ENCODE assay signal across 8 cellular contexts in the genomic region with DNA sequence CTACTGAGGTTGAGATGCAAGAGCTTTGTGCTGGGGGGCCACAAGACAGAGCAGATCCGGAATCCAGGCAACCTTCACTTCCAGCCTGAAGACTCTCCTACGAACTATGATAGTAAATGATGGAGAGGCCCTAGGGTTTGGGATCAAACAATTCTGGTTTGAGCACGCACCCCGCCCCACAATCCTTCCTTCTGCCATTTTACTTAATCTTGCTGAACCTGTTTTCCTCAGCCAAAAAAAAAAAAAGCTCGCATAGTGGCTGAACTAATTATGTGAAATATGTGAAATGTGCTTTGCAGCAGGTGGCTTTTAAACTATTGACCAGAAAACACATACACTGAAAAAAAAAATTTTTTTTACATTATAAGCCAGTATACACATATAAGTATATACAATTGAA. TPM values are rescaled to one million over a fixed set of nuclear protein-coding genes. Genes with fewer than 3 reads are reported as not detected.
A peak's percentile ranks its signal among the peaks of the same experiment; 100 is the strongest.
DNase-seq lines count a peak whose midpoint lies in the region; ATAC-seq and TF ChIP-seq lines count a peak whose summit lies in the region.

No MANE protein-coding gene starts in this region.

- TF ChIP-seq CTCF in SK-N-SH (IDR thresholded peaks at IDR 0.05), result no peak
- TF ChIP-seq CTCF in spleen (IDR thresholded peaks at IDR 0.05 in 8 of 11, conservative IDR thresholded peaks at IDR 0.05 in 3 of 11), result no peak

- TF ChIP-seq EP300 in SK-N-SH (IDR thresholded peaks at IDR 0.05; ENCODE audit: borderline replicate concordance in 1 of 2, low read depth in 1 of 2, low read length in 1 of 2), result no peak

- H4K20me1 ChIP-seq in SK-N-SH (ENCODE audit: insufficient read depth), result no peaks in the 10 kb centered on the region

- H3F3A ChIP-seq in SK-N-SH (replicated peaks; ENCODE audit: insufficient read depth), result no peaks in the 10 kb centered on the region

- POLR2A ChIA-PET in SK-N-SH (lab: Yijun Ruan, JAX), result no interaction called here
- POLR2A ChIA-PET in activated CD4-positive, alpha-beta memory T cell treated with anti-CD3 and anti-CD28 coated beads for 36 hours (lab: Charles Lee), result no interaction called here

- peak overlapping the region; percentile 77 for H2AFZ ChIP-seq in SK-N-SH (ENCODE audit: low read depth)

- H3K36me3 ChIP-seq in SK-N-SH (replicated peaks in 1 of 2; ENCODE audit: control insufficient read depth in 1 of 2, insufficient read depth in 2 of 2, low read length in 1 of 2) (peaks cover 0 to 3% of the 10 kb centered on the region in 2 experiments), iPS-15b (ENCODE audit: control insufficient read depth, insufficient read depth, low read length) (peaks cover 3% of the 10 kb centered on the region), spleen (peaks cover 0 to 26% (median 3%) of the 10 kb centered on the region in 6 donors)

- H3K36me3 Mint-ChIP-seq in activated CD4-positive, alpha-beta memory T cell treated with anti-CD3 and anti-CD28 coated beads for 36 hours, result peaks cover 6% of the 10 kb centered on the region

- H3K9ac ChIP-seq in SK-N-SH (peak overlapping the region; percentile 82; the same call in 1 of the 2 replicates), iPS-15b (ENCODE audit: low read depth, low read length) (no peak overlapping the region)

- WGBS in SK-N-SH (ENCODE audit: low lambda C conversion rate), result 74% methylated on average over 5 of the region's 5 CpGs
- 83 to 88% (median 87%) methylated on average over 5 of the region's 5 CpGs for whole genome bisulfite sequencing in spleen, 5 donors

- H3K4me3 ChIP-seq in SK-N-SH (ENCODE audit: low read depth in 2 of 2, low read length in 1 of 2) (peak overlapping the region; percentile 68 to 81), iPS-15b (ENCODE audit: low read depth, low read length) (peak overlapping the region; percentile 14), spleen (peak overlapping the region in 7 of 8 donors; percentile 59 to 91 (median 72))

- no peak for TF ChIP-seq POLR2A in spleen (IDR thresholded peaks at IDR 0.05)
- no peak for TF ChIP-seq POLR2A in GM18505 (IDR thresholded peaks at IDR 0.05; ENCODE audit: borderline replicate concordance, extremely low read depth, insufficient read depth, insufficient read length)

- H3K27me3 ChIP-seq in SK-N-SH (ENCODE audit: insufficient read depth) (no peaks in the 10 kb centered on the region), iPS-15b (ENCODE audit: control insufficient read depth, insufficient read depth, low read length) (no peaks in the 10 kb centered on the region), spleen (replicated peaks in 1 of 7) (no peaks in the 10 kb centered on the region)

- no peaks in the 10 kb centered on the region for H3K9me2 ChIP-seq in SK-N-SH

- H3K27ac ChIP-seq in SK-N-SH (ENCODE audit: low read depth in 2 of 2, low read length in 1 of 2), result peak overlapping the region; percentile 60 to 87
- peak overlapping the region in 7 of 8 donors; percentile 90 to 98 (median 94) for H3K27ac ChIP-seq in spleen

- H3K9me3 ChIP-seq in SK-N-SH (no peaks in the 10 kb centered on the region), iPS-15b (ENCODE audit: control insufficient read depth, insufficient read depth, low read length) (no peaks in the 10 kb centered on the region), spleen (no peaks in the 10 kb centered on the region)

- peak overlapping the region; percentile 33 for H3K27ac Mint-ChIP-seq in activated CD4-positive, alpha-beta memory T cell treated with anti-CD3 and anti-CD28 coated beads for 36 hours

- H3K4me1 ChIP-seq in SK-N-SH (ENCODE audit: control insufficient read depth in 1 of 2, insufficient read depth in 2 of 2, low read depth in 1 of 2, low read length in 1 of 2) (peaks cover 0 to 3% of the 10 kb centered on the region in 2 experiments; a peak in 1 of 4 replicates), iPS-15b (ENCODE audit: control insufficient read depth, insufficient read depth, low read length) (no peaks in the 10 kb centered on the region), spleen (peaks cover 16 to 40% (median 33%) of the 10 kb centered on the region in 6 donors)

- H3K4me3 Mint-ChIP-seq in activated CD4-positive, alpha-beta memory T cell treated with anti-CD3 and anti-CD28 coated beads for 36 hours, result peak overlapping the region; percentile 40

- H3K79me2 ChIP-seq in SK-N-SH (ENCODE audit: insufficient read depth), result peaks cover 34% of the 10 kb centered on the region

- no peak for TF ChIP-seq RAD21 in SK-N-SH (IDR thresholded peaks at IDR 0.05; ENCODE audit: low read length)

- no peaks in the 10 kb centered on the region for H3K27me3 Mint-ChIP-seq in activated CD4-positive, alpha-beta memory T cell treated with anti-CD3 and anti-CD28 coated beads for 36 hours

- no peak for ATAC-seq in SK-N-SH treated with all-trans-retinoic acid at 6 μM for 48 hours
- no peak for ATAC-seq in GM18505 (IDR thresholded peaks at IDR 0.05; ENCODE audit: unreplicated experiment)

- intact Hi-C loops in activated CD4-positive, alpha-beta memory T cell treated with anti-CD3 and anti-CD28 coated beads for 36 hours (cut with micrococcal nuclease), result loop anchor here (1.0 to 5.0 kb wide), 4 partner anchors 17 to 1061 kb away; a partner anchor contains a TSS
- intact Hi-C loops in spleen (cut with DNase I; ENCODE audit: low total_unique reads), result no loop called here

- H3K4me2 ChIP-seq in SK-N-SH, result peak overlapping the region; percentile 77

- CTCF ChIA-PET in SK-N-SH (lab: Yijun Ruan, JAX), result interaction anchor here (1.0 to 3.1 kb wide), 4 partner anchors 11 to 28 kb away, joined by 3 to 14 read pairs (median 3); a partner anchor contains a TSS
- CTCF ChIA-PET in activated CD4-positive, alpha-beta memory T cell treated with anti-CD3 and anti-CD28 coated beads for 36 hours (lab: Charles Lee), result no interaction called here

- no peak for DNase-seq in SK-N-SH
- no peak for DNase-seq in activated CD4-positive, alpha-beta memory T cell treated with anti-CD3 and anti-CD28 coated beads for 36 hours
- DNase-seq in spleen, result peak; percentile 31
- DNase-seq in globus pallidus (ENCODE audit: low spot score), result no peak
- DNase-seq in NCI-H774 (lab: John Stamatoyannopoulos, UW), result no peak

- peaks cover 19% of the 10 kb centered on the region for H3K4me1 Mint-ChIP-seq in activated CD4-positive, alpha-beta memory T cell treated with anti-CD3 and anti-CD28 coated beads for 36 hours (ENCODE audit: low read depth)

- H3K9me3 Mint-ChIP-seq in activated CD4-positive, alpha-beta memory T cell treated with anti-CD3 and anti-CD28 coated beads for 36 hours, result no peaks in the 10 kb centered on the region

TF ChIP-seq in SK-N-SH, 30 proteins besides CTCF, POLR2A, EP300 and RAD21 (continues in another document):
- TF ChIP-seq, protein P1, sequence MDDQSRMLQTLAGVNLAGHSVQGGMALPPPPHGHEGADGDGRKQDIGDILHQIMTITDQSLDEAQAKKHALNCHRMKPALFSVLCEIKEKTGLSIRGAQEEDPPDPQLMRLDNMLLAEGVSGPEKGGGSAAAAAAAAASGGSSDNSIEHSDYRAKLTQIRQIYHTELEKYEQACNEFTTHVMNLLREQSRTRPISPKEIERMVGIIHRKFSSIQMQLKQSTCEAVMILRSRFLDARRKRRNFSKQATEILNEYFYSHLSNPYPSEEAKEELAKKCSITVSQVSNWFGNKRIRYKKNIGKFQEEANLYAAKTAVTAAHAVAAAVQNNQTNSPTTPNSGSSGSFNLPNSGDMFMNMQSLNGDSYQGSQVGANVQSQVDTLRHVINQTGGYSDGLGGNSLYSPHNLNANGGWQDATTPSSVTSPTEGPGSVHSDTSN (IDR thresholded peaks at IDR 0.05), result no peak
- TF ChIP-seq GABPA (IDR thresholded peaks at IDR 0.05; ENCODE audit: low read depth), result no peak
- TF ChIP-seq ELF1 (IDR thresholded peaks at IDR 0.05), result no peak
- no peak for TF ChIP-seq NRF1 (IDR thresholded peaks at IDR 0.05; ENCODE audit: low read depth, low read length)

RNA-seq across cellular contexts. Expression of a gene that starts 0.7 kb away (rescaled TPM):
- 27.2 and 30.1 TPM in 2 replicates for polyA plus RNA-seq in SK-N-SH (2012; rRNA removed)
- 13.9 and 17.1 TPM in 2 replicates for polyA plus RNA-seq in SK-N-SH (2012; cell fraction: cytosol; rRNA removed)
- polyA plus RNA-seq in SK-N-SH (2012; cell fraction: nucleus; rRNA removed), result 91.7 and 94.9 TPM in 2 replicates
- 10 to 100 TPM; 18.9 to 21.6 TPM for total RNA-seq in activated CD4-positive, alpha-beta memory T cell treated with anti-CD3 and anti-CD28 coated beads for 36 hours
- 10 to 100 TPM; 42.7 to 79.3 (median 55.0) TPM for total RNA-seq in spleen
- polyA plus RNA-seq in spleen, result 10 to 100 TPM; 28.9 to 44.3 (median 41.4) TPM

RNA-seq across cellular contexts. Expression of a gene that starts 17.0 kb away (rescaled TPM):
- polyA plus RNA-seq in SK-N-SH (2012; rRNA removed), result 53.2 and 57.7 TPM in 2 replicates
- polyA plus RNA-seq in SK-N-SH (2012; cell fraction: cytosol; rRNA removed), result 49.7 and 59.0 TPM in 2 replicates
- 57.1 and 60.9 TPM in 2 replicates for polyA plus RNA-seq in SK-N-SH (2012; cell fraction: nucleus; rRNA removed)
- total RNA-seq in activated CD4-positive, alpha-beta memory T cell treated with anti-CD3 and anti-CD28 coated beads for 36 hours, result 100 to 1,000 TPM; 144 to 153 TPM
- 10 to 100 TPM; 14.3 to 65.6 (median 27.4) TPM for total RNA-seq in spleen
- 10 to 100 TPM in 2 of 3 donors, 1 to 10 TPM in 1; 8.3 to 24.5 (median 15.8) TPM for polyA plus RNA-seq in spleen

RNA-seq across cellular contexts. Expression of a gene that starts 23.0 kb away (rescaled TPM):
- polyA plus RNA-seq in SK-N-SH (2012; rRNA removed) (not detected in 2 replicates), spleen (1 to 10 TPM; 1.3 to 2.6 (median 1.5) TPM)
- not detected in 2 replicates for polyA plus RNA-seq in SK-N-SH (2012; cell fraction: cytosol; rRNA removed)
- 0.04 TPM in 1 of 2 replicates, not detected in the other for polyA plus RNA-seq in SK-N-SH (2012; cell fraction: nucleus; rRNA removed)
- not detected for total RNA-seq in activated CD4-positive, alpha-beta memory T cell treated with anti-CD3 and anti-CD28 coated beads for 36 hours
- total RNA-seq in spleen, result 10 to 100 TPM in 6 of 7 donors, 1 to 10 TPM in 1; 6.8 to 18.8 (median 10.7) TPM

RNA-seq across cellular contexts. Expression of a gene that starts 45.0 kb away (rescaled TPM):
- not detected in 2 replicates for polyA plus RNA-seq in SK-N-SH (2012; rRNA removed)
- not detected in 2 replicates for polyA plus RNA-seq in SK-N-SH (2012; cell fraction: cytosol; rRNA removed)
- polyA plus RNA-seq in SK-N-SH (2012; cell fraction: nucleus; rRNA removed), result not detected in 2 replicates
- total RNA-seq in activated CD4-positive, alpha-beta memory T cell treated with anti-CD3 and anti-CD28 coated beads for 36 hours, result under 1 TPM in 1 of 2 experiments, not detected in 1; 0.19 TPM
- not detected for total RNA-seq in spleen
- polyA plus RNA-seq in spleen, result not detected

Comparison
In these comparisons a context has a peak if more than half of its experiments do, and no peak if none do; other contexts are left out.
1. H3K4me3 ChIP-seq: peak in every context shown above with its lines; median percentile 74 in SK-N-SH; 72 in spleen; 14 in iPS-15b.
2. RNA of a gene that starts 23.0 kb away (total RNA-seq): 6.8 to 18.8 TPM in spleen; not detected in activated CD4-positive, alpha-beta memory T cell treated with anti-CD3 and anti-CD28 coated beads for 36 hours; every median in the first group is over 4 times any median in the second.